In the genomic region with DNA sequence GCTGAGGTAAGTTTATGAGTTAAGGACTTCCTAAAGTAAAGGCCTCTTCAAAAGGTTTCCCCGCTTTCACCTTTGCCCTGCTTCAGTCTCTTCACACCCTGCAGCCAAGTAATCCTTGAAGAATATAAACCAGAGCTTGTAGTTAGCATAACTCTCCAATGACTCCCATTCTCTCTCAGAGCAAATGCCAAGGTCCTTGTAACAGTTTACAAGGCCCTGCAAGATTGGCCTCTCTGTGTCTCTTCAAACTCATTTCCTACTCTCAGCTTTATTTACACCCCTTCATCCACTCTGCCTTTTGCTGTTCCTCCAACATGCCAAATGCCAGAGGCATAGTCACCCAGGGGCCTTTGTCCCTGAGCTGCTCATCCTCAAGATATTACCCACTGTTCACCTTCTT, we compare ENCODE assay signal across 13 cellular contexts.
DNase-seq lines count a peak whose midpoint lies in the region; ATAC-seq and TF ChIP-seq lines count a peak whose summit lies in the region.
"Had no signal": no experiment of that assay in that cellular context is flagged by ENCODE, and none has a peak within 500 bp of the region (broad histone marks: within the 10 kb centered on the region; RNA-seq: fewer than 3 reads in every experiment).

No MANE protein-coding gene starts in this region.

- no peaks in the 10 kb centered on the region for H3K36me3 Mint-ChIP-seq in HFFc6 (ENCODE audit: low read depth)
- H3K36me3 Mint-ChIP-seq: mesothelial cell of epicardium had no signal

- ATAC-seq in left lung (peak; percentile 91), HG03108 (IDR thresholded peaks at IDR 0.05; ENCODE audit: unreplicated experiment) (no peak)

- intact Hi-C loops in left lung (cut with DNase I), result no loop called here

- TF ChIP-seq CTCF in HFFc6 (IDR thresholded peaks at IDR 0.05) (no peak), cardiac fibroblast (IDR thresholded peaks at IDR 0.05; ENCODE audit: low read depth, low read length) (no peak), left lung (IDR thresholded peaks at IDR 0.05) (no peak)

- DNase-seq in AG08395 (ENCODE audit: low spot score) (peak; percentile 36), HFFc6 (peak; percentile 69), cardiac fibroblast (ENCODE audit: low read depth in 2 of 2) (peak; percentile 14 to 32), left lung (no peak), dedifferentiated amniotic fluid mesenchymal stem cell (ENCODE audit: extremely low spot score) (no peak), NCI-H1092 treated with DMSO at 0.1 percent for 48 hours (lab: John Stamatoyannopoulos, UW) (no peak), putamen (ENCODE audit: low spot score) (no peak)
- DNase-seq: brain microvascular endothelial cell, NCI-H2171 treated with DMSO at 0.1 percent for 48 hours had no signal

- H3K27ac Mint-ChIP-seq in HFFc6, result peak overlapping the region; percentile 62
- H3K27ac Mint-ChIP-seq: mesothelial cell of epicardium, progenitor cell of endocrine pancreas had no signal

- peaks cover 43% of the 10 kb centered on the region for H3K4me1 Mint-ChIP-seq in HFFc6 (ENCODE audit: low read depth)

- no peaks in the 10 kb centered on the region for H3K9me3 ChIP-seq in left lung
- H3K9me3 ChIP-seq: tibial nerve had no signal

- H3K4me3 ChIP-seq in cardiac fibroblast (replicated peaks in 1 of 2; ENCODE audit: low read depth in 2 of 2, low read length in 2 of 2), result no peak overlapping the region
- H3K4me3 ChIP-seq in left lung, result no peak overlapping the region
- H3K4me3 ChIP-seq: tibial nerve had no signal

- H3K4me1 ChIP-seq in left lung, result peaks cover 0 to 14% of the 10 kb centered on the region in 2 donors
- H3K4me1 ChIP-seq: tibial nerve had no signal

- no peaks in the 10 kb centered on the region for H3K9me3 Mint-ChIP-seq in HFFc6
- H3K9me3 Mint-ChIP-seq: mesothelial cell of epicardium had no signal

- H3K4me3 Mint-ChIP-seq in HFFc6, result no peak overlapping the region
- H3K4me3 Mint-ChIP-seq: mesothelial cell of epicardium had no signal

- peak overlapping the region in 1 of 2 donors; percentile 48 for H3K27ac ChIP-seq in left lung
- H3K27ac ChIP-seq: brain microvascular endothelial cell, tibial nerve had no signal

- no peaks in the 10 kb centered on the region for H3K36me3 ChIP-seq in left lung
- H3K36me3 ChIP-seq: brain microvascular endothelial cell, tibial nerve had no signal

- H3K27me3 ChIP-seq in left lung, result no peaks in the 10 kb centered on the region
- H3K27me3 ChIP-seq: brain microvascular endothelial cell, tibial nerve had no signal

- no peaks in the 10 kb centered on the region for H3K27me3 Mint-ChIP-seq in HFFc6 (ENCODE audit: insufficient read depth)
- H3K27me3 Mint-ChIP-seq: progenitor cell of endocrine pancreas had no signal

Comparison
In these comparisons a context has a peak if more than half of its experiments do, and no peak if none do; other contexts are left out.
1. DNase-seq: peak in AG08395 (single experiment), HFFc6 (single experiment) and cardiac fibroblast (2 of 2); none in left lung (0 of 2), dedifferentiated amniotic fluid mesenchymal stem cell (single experiment), NCI-H1092 treated with DMSO at 0.1 percent for 48 hours (single experiment) and putamen (single experiment).